In genomic region chr17:3594056-3594810, GRCh38 we compare ENCODE assay signal across 12 cellular contexts. TPM values are rescaled to one million over a fixed set of nuclear protein-coding genes. Genes with fewer than 3 reads are reported as not detected.
DNase-seq lines count a peak whose midpoint lies in the region; ATAC-seq and TF ChIP-seq lines count a peak whose summit lies in the region.
"Had no signal": no experiment of that assay in that cellular context is flagged by ENCODE, and none has a peak within 500 bp of the region (broad histone marks: within the 10 kb centered on the region; RNA-seq: fewer than 3 reads in every experiment).

No MANE protein-coding gene starts in this region.

- ATAC-seq in heart left ventricle (peak in 3 of 4 donors; percentile 31 to 78 (median 69)), GM21423 (IDR thresholded peaks at IDR 0.05; ENCODE audit: unreplicated experiment) (no peak), GM18858 (IDR thresholded peaks at IDR 0.05; ENCODE audit: unreplicated experiment) (no peak)
- ATAC-seq: T-cell had no signal

- DNase-seq in GM03348 (ENCODE audit: low spot score) (peak; percentile 26), astrocyte of the cerebellum (ENCODE audit: low read depth) (peak; percentile 83), heart left ventricle (peak in 3 of 5 donors; percentile 3 to 62 (median 42)), putamen (ENCODE audit: low spot score) (peak; percentile 39), SIG-M5 (lab: John Stamatoyannopoulos, UW) (no peak)
- DNase-seq in stimulated activated CD4-positive, alpha-beta T cell treated with anti-CD3 and anti-CD28 coated beads, Interleukin-4, amount 100 ng/mL, for 24 hours = no peak
- DNase-seq: aorta, glutamatergic neuron, NCI-H748 treated with DMSO at 0.1 percent for 48 hours, T-cell had no signal

- peak overlapping the region in 9 of 12 donors; percentile 1 to 61 (median 32) for H3K27ac ChIP-seq in heart left ventricle

- no peaks in the 10 kb centered on the region for H3K9me3 ChIP-seq in heart left ventricle

- no peak for TF ChIP-seq POLR2A in heart left ventricle (IDR thresholded peaks at IDR 0.05)

- WGBS in heart left ventricle, 4 donors = 35 to 53% (median 45%) methylated on average over 11 of the region's 11 CpGs

- TF ChIP-seq CTCF in astrocyte of the cerebellum (IDR thresholded peaks at IDR 0.05; ENCODE audit: low read depth, low read length, missing control alignments) (no peak), heart left ventricle (IDR thresholded peaks at IDR 0.05) (no peak)

- intact Hi-C loops in heart left ventricle (cut with DNase I) = loop anchor here in 1 of 10 donors (5.0 kb wide), 1 partner anchor 52 kb away; no protein-coding TSS in a partner anchor

- in situ Hi-C loops in astrocyte of the cerebellum (cut with HindIII; ENCODE audit: low sequenced_read_pairs) = no loop called here

- H3K36me3 ChIP-seq in heart left ventricle = peaks cover 0 to 37% (median 26%) of the 10 kb centered on the region in 9 donors

- H3K4me1 ChIP-seq in heart left ventricle = peaks cover 0 to 20% (median 6%) of the 10 kb centered on the region in 12 donors

- no peaks in the 10 kb centered on the region for H3K27me3 ChIP-seq in heart left ventricle

- H3K4me3 ChIP-seq in astrocyte of the cerebellum (ENCODE audit: low read depth, low read length) = no peak overlapping the region
- no peak overlapping the region for H3K4me3 ChIP-seq in heart left ventricle

RNA-seq across cellular contexts. Expression of gene TRPV1, which starts 15.0 kb away (rescaled TPM):
- 1 to 10 TPM; 2.0 to 4.5 (median 3.3) TPM for total RNA-seq in heart left ventricle
- polyA plus RNA-seq in heart left ventricle = 1 to 10 TPM; 1.9 to 4.9 TPM

RNA-seq across cellular contexts. Expression of gene TRPV3, which starts 36.6 kb away (rescaled TPM):
- 1 to 10 TPM in 4 of 9 donors, under 1 TPM in 4, not detected in 1; 0.25 to 1.7 (median 0.97) TPM for total RNA-seq in heart left ventricle
- polyA plus RNA-seq in heart left ventricle = under 1 TPM; 0.32 to 0.65 TPM

RNA-seq across cellular contexts. Expression of gene SHPK, which starts 41.8 kb away (rescaled TPM):
- total RNA-seq in heart left ventricle = 1 to 10 TPM; 2.5 to 7.3 (median 3.6) TPM
- polyA plus RNA-seq in heart left ventricle = 1 to 10 TPM; 2.9 to 3.7 TPM

RNA-seq across cellular contexts. Expression of gene CTNS, which starts 42.3 kb away (rescaled TPM):
- total RNA-seq in heart left ventricle = 10 to 100 TPM in 3 of 9 donors, 1 to 10 TPM in 6; 6.2 to 19.0 (median 8.7) TPM
- 10 to 100 TPM in 1 of 2 donors, 1 to 10 TPM in 1; 6.8 to 10.9 TPM for polyA plus RNA-seq in heart left ventricle

Comparison
In these comparisons a context has a peak if more than half of its experiments do, and no peak if none do; other contexts are left out.
1. DNase-seq: peak in GM03348 (single experiment), astrocyte of the cerebellum (single experiment), heart left ventricle (3 of 5) and putamen (single experiment); none in stimulated activated CD4-positive, alpha-beta T cell treated with anti-CD3 and anti-CD28 coated beads, Interleukin-4, amount 100 ng/mL, for 24 hours (single experiment) and SIG-M5 (single experiment).
2. ATAC-seq: peak in heart left ventricle (3 of 4); none in GM21423 (single experiment) and GM18858 (single experiment).